ENCODE assay signal across 25 cellular contexts in genomic region chr10:48625013-48625412, GRCh38. TPM values are rescaled to one million over a fixed set of nuclear protein-coding genes. Genes with fewer than 3 reads are reported as not detected.
DNase-seq lines count a peak whose midpoint lies in the region; ATAC-seq and TF ChIP-seq lines count a peak whose summit lies in the region.
"Had no signal": no experiment of that assay in that cellular context is flagged by ENCODE, and none has a peak within 500 bp of the region (broad histone marks: within the 10 kb centered on the region; RNA-seq: fewer than 3 reads in every experiment).

No MANE protein-coding gene starts in this region.

- intact Hi-C loops in CD14-positive monocyte (cut with micrococcal nuclease), result loop anchor here in 1 of 2 donors (2.0 kb wide), 2 partner anchors 14 to 18 kb away; no protein-coding TSS in a partner anchor
- intact Hi-C loops in lower lobe of right lung (cut with DNase I), result no loop called here

- H3K9me3 Mint-ChIP-seq in CD14-positive monocyte (peaks cover 0 to 1% (median 0%) of the 10 kb centered on the region in 7 donors), nephron progenitor cell (no peaks in the 10 kb centered on the region)
- H3K9me3 Mint-ChIP-seq: activated CD4-positive, alpha-beta memory T cell treated with anti-CD3 and anti-CD28 coated beads, Interleukin-2, amount 10 ng/mL, durations not matched to agents 7 days and 5 days; stimulated activated naive B cell treated with anti-CD40 and anti-IgM and Interleukin-4, amounts not matched to agents 10 μg/mL and 1 μg/mL and 100 μg/mL, for 72 hours; T-helper 1 cell treated with Interleukin-12 subunit alpha and Interleukin-12 subunit beta and Interleukin-4 antibody, amounts not matched to agents 30 μg/mL and 1 μg/mL, for 36 hours had no signal

- H4K20me1 ChIP-seq in Karpas-422 (ENCODE audit: insufficient read depth, low read depth, low read length), result no peaks in the 10 kb centered on the region

- H3K27me3 ChIP-seq in Karpas-422 (ENCODE audit: low read length) (no peaks in the 10 kb centered on the region), lower lobe of right lung (ENCODE audit: low read depth) (no peaks in the 10 kb centered on the region)
- H3K27me3 ChIP-seq: body of pancreas, SJSA1 had no signal

- H3K27ac ChIP-seq in Karpas-422 (ENCODE audit: low read length), result peak overlapping the region; percentile 70
- no peak overlapping the region for H3K27ac ChIP-seq in lower lobe of right lung
- H3K27ac ChIP-seq: body of pancreas, SJSA1 had no signal

- peak overlapping the region; percentile 84 to 95 (median 90) for H3K27ac Mint-ChIP-seq in CD14-positive monocyte
- no peak overlapping the region for H3K27ac Mint-ChIP-seq in nephron progenitor cell
- H3K27ac Mint-ChIP-seq: activated CD4-positive, alpha-beta memory T cell treated with anti-CD3 and anti-CD28 coated beads, Interleukin-2, amount 10 ng/mL, durations not matched to agents 7 days and 5 days; stimulated activated naive B cell treated with anti-CD40 and anti-IgM and Interleukin-4, amounts not matched to agents 10 μg/mL and 1 μg/mL and 100 μg/mL, for 72 hours; T-helper 1 cell treated with Interleukin-12 subunit alpha and Interleukin-12 subunit beta and Interleukin-4 antibody, amounts not matched to agents 30 μg/mL and 1 μg/mL, for 36 hours had no signal

- H3K79me2 ChIP-seq in Karpas-422 (ENCODE audit: low read length), result no peaks in the 10 kb centered on the region

- H2AFZ ChIP-seq in Karpas-422 (ENCODE audit: low read length), result peak overlapping the region; percentile 41; the same call in 1 of the 2 replicates

- H3K4me3 ChIP-seq in Karpas-422 (ENCODE audit: low read length), result peak overlapping the region; percentile 29; the same call in 1 of the 2 replicates
- no peak overlapping the region for H3K4me3 ChIP-seq in lower lobe of right lung
- H3K4me3 ChIP-seq: body of pancreas, SJSA1 had no signal

- H3K9ac ChIP-seq in Karpas-422 (ENCODE audit: low read length), result peak overlapping the region; percentile 36

- H3K27me3 Mint-ChIP-seq in CD14-positive monocyte (ENCODE audit: low read depth in 3 of 3) (peaks cover 3 to 8% (median 7%) of the 10 kb centered on the region in 3 donors), nephron progenitor cell (ENCODE audit: low read depth, poor library complexity) (peaks cover 27% of the 10 kb centered on the region)

- H3K4me2 ChIP-seq in Karpas-422 (ENCODE audit: low read depth, low read length, poor library complexity, severe bottlenecking), result peak overlapping the region; percentile 56

- 0 out of 2 replicates have a peak, but pooled peaks cover 2% of the 10 kb centered on the region for H3K9me3 ChIP-seq in Karpas-422 (ENCODE audit: low read length)
- H3K9me3 ChIP-seq in lower lobe of right lung, result no peaks in the 10 kb centered on the region
- H3K9me3 ChIP-seq: body of pancreas, Caco-2, SJSA1 had no signal

- H3K36me3 ChIP-seq in Karpas-422 (ENCODE audit: insufficient read depth, low read length) (no peaks in the 10 kb centered on the region), lower lobe of right lung (no peaks in the 10 kb centered on the region)
- H3K36me3 ChIP-seq: SJSA1 had no signal

- H3K4me1 Mint-ChIP-seq in CD14-positive monocyte, result peaks cover 32% of the 10 kb centered on the region
- no peaks in the 10 kb centered on the region for H3K4me1 Mint-ChIP-seq in nephron progenitor cell
- H3K4me1 Mint-ChIP-seq: activated CD4-positive, alpha-beta memory T cell treated with anti-CD3 and anti-CD28 coated beads, Interleukin-2, amount 10 ng/mL, durations not matched to agents 7 days and 5 days had no signal

- DNase-seq in CD14-positive monocyte (ENCODE audit: low spot score) (no peak), Karpas-422 (no peak), dermis microvascular lymphatic vessel endothelial cell (ENCODE audit: low read depth in 2 of 2) (peak; percentile 24 to 66), lower lobe of right lung (no peak), HUDEP-2 (lab: John Stamatoyannopoulos, UW; ENCODE audit: unreplicated experiment in 76 of 76) (no peak), NCI-H524 treated with DMSO at 0.1 percent for 48 hours (lab: John Stamatoyannopoulos, UW) (no peak), nephron progenitor cell (no peak)
- no peak for DNase-seq in activated CD4-positive, alpha-beta T cell treated with anti-CD3 and anti-CD28 coated beads, Interleukin-2, amount 50 U/mL, for 1 hour
- DNase-seq: activated CD4-positive, alpha-beta memory T cell treated with anti-CD3 and anti-CD28 coated beads, Interleukin-2, amount 10 ng/mL, durations not matched to agents 7 days and 5 days; activated naive CD4-positive, alpha-beta T cell treated with anti-CD3 and anti-CD28 coated beads, Interleukin-2, amount 50 U/mL, for 16 hours; activated T-cell treated with anti-CD3 and anti-CD28 coated beads, Interleukin-2, amount 50 U/mL, for 1 hour; AML-193; body of pancreas; Caco-2; cortex of kidney; erythroblast; NCI-H1694; NCI-H226; occipital lobe; PC-3; right cardiac atrium; stimulated activated naive B cell treated with anti-CD40 and anti-IgM and Interleukin-4, amounts not matched to agents 10 μg/mL and 1 μg/mL and 100 μg/mL, for 72 hours had no signal

- ATAC-seq in lower lobe of right lung, result peak; percentile 26 to 28
- ATAC-seq: body of pancreas, PC-3 had no signal

- H3K4me3 Mint-ChIP-seq in CD14-positive monocyte (peak overlapping the region in 1 of 2 donors; percentile 11), nephron progenitor cell (no peak overlapping the region)
- H3K4me3 Mint-ChIP-seq: activated CD4-positive, alpha-beta memory T cell treated with anti-CD3 and anti-CD28 coated beads, Interleukin-2, amount 10 ng/mL, durations not matched to agents 7 days and 5 days; stimulated activated naive B cell treated with anti-CD40 and anti-IgM and Interleukin-4, amounts not matched to agents 10 μg/mL and 1 μg/mL and 100 μg/mL, for 72 hours; T-helper 1 cell treated with Interleukin-12 subunit alpha and Interleukin-12 subunit beta and Interleukin-4 antibody, amounts not matched to agents 30 μg/mL and 1 μg/mL, for 36 hours had no signal

- peaks cover 41% of the 10 kb centered on the region for H3K4me1 ChIP-seq in Karpas-422 (ENCODE audit: low read length)
- H3K4me1 ChIP-seq in lower lobe of right lung, result no peaks in the 10 kb centered on the region
- H3K4me1 ChIP-seq: body of pancreas, Caco-2, SJSA1 had no signal

- H3K36me3 Mint-ChIP-seq in CD14-positive monocyte (peaks cover 4% of the 10 kb centered on the region in 2 donors), nephron progenitor cell (ENCODE audit: low read depth) (no peaks in the 10 kb centered on the region)

- TF ChIP-seq CTCF in CD14-positive monocyte (IDR thresholded peaks at IDR 0.05), result no peak
- TF ChIP-seq CTCF in lower lobe of right lung (IDR thresholded peaks at IDR 0.05), result no peak
- TF ChIP-seq CTCF in nephron progenitor cell (IDR thresholded peaks at IDR 0.05), result no peak

- no peaks in the 10 kb centered on the region for H3K9me2 ChIP-seq in Karpas-422 (replicated peaks; ENCODE audit: insufficient read depth, low read length)

RNA-seq across cellular contexts. Expression of gene ARHGAP22, which starts 20.1 kb away (rescaled TPM):
- polyA plus RNA-seq in CD14-positive monocyte, result 1 to 10 TPM; 1.5 to 1.9 TPM
- 0.07 and 6.1 TPM in 2 replicates for total RNA-seq in Karpas-422 (2014; rRNA removed; shearing (Covaris generic); ENCODE audit: low replicate concordance)
- total RNA-seq in dermis microvascular lymphatic vessel endothelial cell, result 2.7 and 5.3 TPM in 2 replicates
- total RNA-seq in lower lobe of right lung, result 9.6 TPM

RNA-seq across cellular contexts. Expression of gene WDFY4, which starts 59.7 kb away (rescaled TPM):
- 1 to 10 TPM; 7.5 to 9.8 TPM for polyA plus RNA-seq in CD14-positive monocyte
- 144 and 181 TPM in 2 replicates for total RNA-seq in Karpas-422 (2014; rRNA removed; shearing (Covaris generic); ENCODE audit: low replicate concordance)
- total RNA-seq in dermis microvascular lymphatic vessel endothelial cell (under 0.01 and 0.25 TPM in 2 replicates), lower lobe of right lung (44.4 TPM)
- total RNA-seq: Caco-2, G401, PC-3 had no signal

Comparison
In these comparisons a context has a peak if more than half of its experiments do, and no peak if none do; other contexts are left out.
1. DNase-seq: peak in dermis microvascular lymphatic vessel endothelial cell (2 of 2); none in CD14-positive monocyte (single experiment), Karpas-422 (single experiment), lower lobe of right lung (single experiment), HUDEP-2 (0 of 76), activated CD4-positive, alpha-beta T cell treated with anti-CD3 and anti-CD28 coated beads, Interleukin-2, amount 50 U/mL, for 1 hour (single experiment), NCI-H524 treated with DMSO at 0.1 percent for 48 hours (single experiment) and nephron progenitor cell (single experiment).
2. RNA of gene WDFY4, which starts 59.7 kb away (total RNA-seq): 144 to 181 TPM in Karpas-422 and 44.4 TPM in lower lobe of right lung (single experiment); under 0.01 to 0.25 TPM in dermis microvascular lymphatic vessel endothelial cell; every median in the first group is over 10 times any median in the second.